Comparison of ENCODE assay signal across 19 cellular contexts in genomic region chr1:187933562-187934419, GRCh38.
"Had no signal": no experiment of that assay in that cellular context is flagged by ENCODE, and none has a peak within 500 bp of the region (broad histone marks: within the 10 kb centered on the region; RNA-seq: fewer than 3 reads in every experiment).

No MANE protein-coding gene starts in this region.

- H3K36me3 ChIP-seq: esophagus squamous epithelium, gastroesophageal sphincter, prostate gland, thoracic aorta had no signal

- H3K79me2 ChIP-seq: parathyroid adenoma had no signal

- H3K4me1 ChIP-seq: esophagus squamous epithelium, gastroesophageal sphincter, parathyroid adenoma, prostate gland had no signal

- DNase-seq: esophagus squamous epithelium; foreskin fibroblast; glutamatergic neuron; immature natural killer cell; left cardiac atrium; left ventricle myocardium superior; naive thymus-derived CD4-positive, alpha-beta T cell; nephron progenitor cell; retina; stimulated activated CD4-positive, alpha-beta T cell treated with anti-CD3 and anti-CD28 coated beads, Interleukin-2, amount 100 ng/mL, for 24 hours; stimulated activated CD4-positive, alpha-beta T cell treated with anti-CD3 and anti-CD28 coated beads, Interleukin-4, amount 100 ng/mL, for 4 hours; stimulated activated naive B cell treated with anti-CD40 and anti-IgM and Interleukin-4, amounts not matched to agents 10 μg/mL and 1 μg/mL and 100 μg/mL, for 72 hours; stimulated activated naive CD8-positive, alpha-beta T cell treated with anti-CD3 and anti-CD28 coated beads, Interleukin-15, amount 100 ng/mL, for 72 hours; trophoblast cell had no signal

- FAIRE-seq: keratinocyte had no signal

- H3K9ac ChIP-seq: parathyroid adenoma had no signal

- H3K9me3 ChIP-seq: esophagus squamous epithelium, gastroesophageal sphincter, prostate gland, thoracic aorta had no signal

- H3K27ac ChIP-seq: esophagus squamous epithelium, gastroesophageal sphincter, parathyroid adenoma, prostate gland, thoracic aorta had no signal

- H3K27me3 ChIP-seq: esophagus squamous epithelium, gastroesophageal sphincter had no signal

- H2AFZ ChIP-seq: parathyroid adenoma had no signal

- H3K4me3 ChIP-seq: esophagus squamous epithelium, gastroesophageal sphincter, prostate gland, thoracic aorta had no signal
